ENCODE assay signal across 7 cellular contexts in the genomic region with DNA sequence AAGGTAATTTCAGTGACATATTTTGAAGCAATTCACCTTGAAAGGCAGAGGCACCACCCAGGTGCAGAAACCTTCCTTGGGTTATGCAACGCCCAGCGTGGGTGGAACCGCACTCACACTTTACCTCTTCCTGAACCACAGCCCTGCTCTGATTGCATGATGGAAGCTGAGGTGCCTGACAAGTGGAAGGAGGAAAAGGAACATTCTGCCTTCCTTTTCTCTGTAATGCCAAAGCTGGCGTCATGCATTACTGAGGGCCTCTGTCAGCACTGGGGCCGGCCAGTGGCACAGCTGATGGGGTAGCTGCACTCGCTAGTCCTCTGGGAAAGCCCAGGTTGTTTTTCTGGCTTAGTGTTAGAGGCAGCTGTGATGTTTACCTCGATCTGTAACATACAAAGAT.
DNase-seq lines count a peak whose midpoint lies in the region; ATAC-seq lines count a peak whose summit lies in the region.

No MANE protein-coding gene starts in this region.

- peak; percentile 14 for DNase-seq in activated T-cell treated with anti-CD3 and anti-CD28 coated beads for 24 hours (ENCODE audit: low read depth)
- peak; percentile 65 for DNase-seq in left ventricle myocardium superior
- peak; percentile 66 for DNase-seq in stimulated activated CD8-positive, alpha-beta memory T cell treated with anti-CD3 and anti-CD28 coated beads, Interleukin-4, amount 100 ng/mL, for 48 hours
- DNase-seq in cortex of kidney (lab: John Stamatoyannopoulos, UW), result no peak
- DNase-seq in NCI-H128 (lab: John Stamatoyannopoulos, UW; ENCODE audit: unreplicated experiment), result no peak
- DNase-seq in NCI-H1105 treated with DMSO at 0.1 percent for 48 hours (lab: John Stamatoyannopoulos, UW), result no peak

- intact Hi-C loops in left ventricle myocardium superior (cut with micrococcal nuclease), result loop anchor here (10.0 kb wide), 1 partner anchor 56 kb away; no protein-coding TSS in a partner anchor

- ATAC-seq in HG03442 (IDR thresholded peaks at IDR 0.05; ENCODE audit: unreplicated experiment) (peak; percentile 47), left ventricle myocardium superior (peak; percentile 75)

Comparison
In these comparisons a context has a peak if more than half of its experiments do, and no peak if none do; other contexts are left out.
1. DNase-seq: peak in activated T-cell treated with anti-CD3 and anti-CD28 coated beads for 24 hours (single experiment), left ventricle myocardium superior (single experiment) and stimulated activated CD8-positive, alpha-beta memory T cell treated with anti-CD3 and anti-CD28 coated beads, Interleukin-4, amount 100 ng/mL, for 48 hours (single experiment); none in cortex of kidney (single experiment), NCI-H128 (single experiment) and NCI-H1105 treated with DMSO at 0.1 percent for 48 hours (single experiment).